In genomic region chr14:103361868-103362267, GRCh38 we compare ENCODE assay signal across 10 cellular contexts. TPM values are rescaled to one million over a fixed set of nuclear protein-coding genes. Genes with fewer than 3 reads are reported as not detected.
A peak's percentile ranks its signal among the peaks of the same experiment; 100 is the strongest.
DNase-seq lines count a peak whose midpoint lies in the region; ATAC-seq lines count a peak whose summit lies in the region.
"Had no signal": no experiment of that assay in that cellular context is flagged by ENCODE, and none has a peak within 500 bp of the region (broad histone marks: within the 10 kb centered on the region; RNA-seq: fewer than 3 reads in every experiment).

No MANE protein-coding gene starts in this region.

- H3K9me3 Mint-ChIP-seq in activated naive CD8-positive, alpha-beta T cell treated with anti-CD3 and anti-CD28 coated beads for 36 hours = peaks cover 20% of the 10 kb centered on the region

- H3K36me3 Mint-ChIP-seq in activated naive CD8-positive, alpha-beta T cell treated with anti-CD3 and anti-CD28 coated beads for 36 hours = peaks cover 17% of the 10 kb centered on the region

- H3K4me3 Mint-ChIP-seq in activated naive CD8-positive, alpha-beta T cell treated with anti-CD3 and anti-CD28 coated beads for 36 hours = no peak overlapping the region
- H3K4me3 Mint-ChIP-seq: stimulated activated naive B cell treated with anti-CD40 and anti-IgM and Interleukin-4, amounts not matched to agents 10 μg/mL and 1 μg/mL and 100 μg/mL, for 72 hours had no signal

- H3K27me3 Mint-ChIP-seq in activated naive CD8-positive, alpha-beta T cell treated with anti-CD3 and anti-CD28 coated beads for 36 hours = peaks cover 19% of the 10 kb centered on the region

- H3K4me1 Mint-ChIP-seq in activated naive CD8-positive, alpha-beta T cell treated with anti-CD3 and anti-CD28 coated beads for 36 hours = peaks cover 4% of the 10 kb centered on the region

- no peak for ATAC-seq in left lobe of liver
- ATAC-seq: stimulated activated naive B cell treated with anti-CD40 and anti-IgM and Interleukin-4, amounts not matched to agents 10 μg/mL and 1 μg/mL and 100 μg/mL, for 72 hours had no signal

- H3K27ac Mint-ChIP-seq in activated naive CD8-positive, alpha-beta T cell treated with anti-CD3 and anti-CD28 coated beads for 36 hours = peak overlapping the region; percentile 72
- H3K27ac Mint-ChIP-seq: stimulated activated naive B cell treated with anti-CD40 and anti-IgM and Interleukin-4, amounts not matched to agents 10 μg/mL and 1 μg/mL and 100 μg/mL, for 72 hours had no signal

- peak; percentile 86 for DNase-seq in AG08395 (ENCODE audit: low spot score)
- peak; percentile 73 for DNase-seq in HS-27A (ENCODE audit: low read depth)
- DNase-seq in activated naive CD8-positive, alpha-beta T cell treated with anti-CD3 and anti-CD28 coated beads for 36 hours = peak; percentile 23
- DNase-seq in islet precursor cell = peak; percentile 69
- no peak for DNase-seq in globus pallidus (ENCODE audit: low spot score)
- DNase-seq in left lobe of liver (ENCODE audit: low spot score) = no peak
- DNase-seq in RPMI8226 = no peak
- DNase-seq in NCI-H1694 (lab: John Stamatoyannopoulos, UW) = no peak
- DNase-seq: psoas muscle; stimulated activated naive B cell treated with anti-CD40 and anti-IgM and Interleukin-4, amounts not matched to agents 10 μg/mL and 1 μg/mL and 100 μg/mL, for 72 hours had no signal

RNA-seq across cellular contexts. Expression of gene MARK3, which starts 23.3 kb away (rescaled TPM):
- total RNA-seq in activated naive CD8-positive, alpha-beta T cell treated with anti-CD3 and anti-CD28 coated beads for 36 hours = 10 to 100 TPM; 71.0 to 74.3 TPM
- total RNA-seq in left lobe of liver = 26.5 TPM

RNA-seq across cellular contexts. Expression of gene EIF5, which starts 27.8 kb away (rescaled TPM):
- total RNA-seq in activated naive CD8-positive, alpha-beta T cell treated with anti-CD3 and anti-CD28 coated beads for 36 hours = 100 to 1,000 TPM; 409 to 421 TPM
- total RNA-seq in left lobe of liver = 192 TPM

Comparison
In these comparisons a context has a peak if more than half of its experiments do, and no peak if none do; other contexts are left out.
1. DNase-seq: peak in AG08395 (single experiment), HS-27A (single experiment), activated naive CD8-positive, alpha-beta T cell treated with anti-CD3 and anti-CD28 coated beads for 36 hours (single experiment) and islet precursor cell (single experiment); none in globus pallidus (single experiment), left lobe of liver (single experiment), RPMI8226 (single experiment) and NCI-H1694 (single experiment).